In genomic region chr2:208399201-208399600, GRCh38 we compare ENCODE assay signal across 24 cellular contexts. TPM values are rescaled to one million over a fixed set of nuclear protein-coding genes. Genes with fewer than 3 reads are reported as not detected.
DNase-seq lines count a peak whose midpoint lies in the region; ATAC-seq and TF ChIP-seq lines count a peak whose summit lies in the region.
"Had no signal": no experiment of that assay in that cellular context is flagged by ENCODE, and none has a peak within 500 bp of the region (broad histone marks: within the 10 kb centered on the region; RNA-seq: fewer than 3 reads in every experiment).

No MANE protein-coding gene starts in this region.

- CTCF ChIA-PET in PC-3 (lab: Charles Lee): no interaction called here

- no peak overlapping the region for H3K4me3 ChIP-seq in PC-3 (ENCODE audit: low read length)
- no peak overlapping the region for H3K4me3 ChIP-seq in epithelial cell of esophagus (ENCODE audit: low read length)
- H3K4me3 ChIP-seq in trophoblast cell (ENCODE audit: low read depth, low read length): no peak overlapping the region
- H3K4me3 ChIP-seq: A549; BLaER1 treated with 17β-estradiol and CSF1 and Interleukin-3, amounts not matched to agents 10 nM and 100 nM had no signal

- WGBS in trophoblast cell (ENCODE audit: extremely low coverage, insufficient coverage, insufficient read length): no CpG with 5 or more reads among the region's 1 CpG

- intact Hi-C loops in PC-3 (cut with micrococcal nuclease): loop anchor here (5.0 kb wide), 2 partner anchors 1158 to 1178 kb away; no protein-coding TSS in a partner anchor

- H3F3A ChIP-seq in PC-3 (ENCODE audit: low read length, unreplicated experiment): no peaks in the 10 kb centered on the region

- H2BK12ac ChIP-seq in trophoblast cell (ENCODE audit: low read length): no peak overlapping the region

- no peak overlapping the region for H3K14ac ChIP-seq in trophoblast cell (ENCODE audit: low read length)

- H3K18ac ChIP-seq in trophoblast cell (ENCODE audit: low read length): no peak overlapping the region

- H2BK120ac ChIP-seq in trophoblast cell (ENCODE audit: insufficient read depth, low read length, poor library complexity): no peak overlapping the region

- H3K4me3 Mint-ChIP-seq in mesothelial cell of epicardium: no peak overlapping the region
- H3K4me3 Mint-ChIP-seq: B cell; CD4-positive, alpha-beta T cell; CD8-positive, alpha-beta T cell had no signal

- no peaks in the 10 kb centered on the region for H3K9me2 ChIP-seq in PC-3 (replicated peaks; ENCODE audit: low read length)

- DNase-seq in ELF-1 (ENCODE audit: low read depth, low spot score): peak; percentile 22
- DNase-seq in PC-3: peak; percentile 18
- peak; percentile 24 for DNase-seq in epithelial cell of esophagus (ENCODE audit: low read depth)
- peak; percentile 7 to 59 for DNase-seq in trophoblast cell
- no peak for DNase-seq in mesothelial cell of epicardium (ENCODE audit: low spot score in 2 of 2, unreplicated experiment in 2 of 2)
- DNase-seq in DMS53 (lab: John Stamatoyannopoulos, UW): no peak
- DNase-seq in amniotic stem cell (lab: John Stamatoyannopoulos, UW): no peak
- DNase-seq: AML-193; Caco-2; Calu3; CD4-positive, alpha-beta T cell; CD8-positive, alpha-beta T cell; DMS79; DND-41; EL; GF-D8 had no signal

- H3K27ac ChIP-seq in PC-3 (ENCODE audit: low read length) (no peak overlapping the region), trophoblast cell (ENCODE audit: low read depth, low read length) (no peak overlapping the region)
- H3K27ac ChIP-seq: 22Rv1; A549; BLaER1 treated with 17β-estradiol and CSF1 and Interleukin-3, amounts not matched to agents 10 nM and 100 nM; C4-2B had no signal

- no peaks in the 10 kb centered on the region for H3K79me2 ChIP-seq in PC-3 (ENCODE audit: low read length)
- no peaks in the 10 kb centered on the region for H3K79me2 ChIP-seq in trophoblast cell (ENCODE audit: control insufficient read depth, insufficient read depth, low read length, poor library complexity)

- H3K23ac ChIP-seq in trophoblast cell (ENCODE audit: low read length): no peak overlapping the region

- peaks cover 37% of the 10 kb centered on the region; the same call in 1 of the 2 replicates for H3K27me3 ChIP-seq in PC-3 (ENCODE audit: low read length)
- H3K27me3 ChIP-seq in trophoblast cell (ENCODE audit: insufficient read depth, low read length): no peaks in the 10 kb centered on the region
- H3K27me3 ChIP-seq: BLaER1 treated with 17β-estradiol and CSF1 and Interleukin-3, amounts not matched to agents 10 nM and 100 nM had no signal

- no peaks in the 10 kb centered on the region for H3K9me3 ChIP-seq in PC-3 (ENCODE audit: low read length)
- H3K9me3 ChIP-seq in trophoblast cell (ENCODE audit: insufficient read depth, low read depth, low read length): peaks cover 1% of the 10 kb centered on the region

- peaks cover 12% of the 10 kb centered on the region for H3K9me3 Mint-ChIP-seq in mesothelial cell of epicardium

- H3K4ac ChIP-seq in trophoblast cell (ENCODE audit: low read depth, low read length): no peak overlapping the region

- H4K20me1 ChIP-seq in PC-3 (ENCODE audit: low read length): no peaks in the 10 kb centered on the region
- H4K20me1 ChIP-seq: BLaER1 treated with 17β-estradiol and CSF1 and Interleukin-3, amounts not matched to agents 10 nM and 100 nM had no signal

- BruUV-seq in PC-3 (replicated peaks; lab: Mats Ljungman, UMichigan): no TSS peak

- TF ChIP-seq CTCF in PC-3 (conservative IDR thresholded peaks at IDR 0.05; ENCODE audit: low read depth, low read length) (no peak), epithelial cell of esophagus (IDR thresholded peaks at IDR 0.05; ENCODE audit: insufficient read depth, low read depth, low read length, missing control alignments) (no peak), mesothelial cell of epicardium (IDR thresholded peaks at IDR 0.05; ENCODE audit: unreplicated experiment) (no peak)

- no peaks in the 10 kb centered on the region for H3K79me1 ChIP-seq in trophoblast cell (ENCODE audit: low read length)

- H3K9ac ChIP-seq in PC-3 (ENCODE audit: low read length) (no peak overlapping the region), trophoblast cell (ENCODE audit: low read length) (no peak overlapping the region)
- H3K9ac ChIP-seq: BLaER1 treated with 17β-estradiol and CSF1 and Interleukin-3, amounts not matched to agents 10 nM and 100 nM had no signal

- peaks cover 24% of the 10 kb centered on the region for H3K27me3 Mint-ChIP-seq in mesothelial cell of epicardium (ENCODE audit: low read depth)

- H4K8ac ChIP-seq in trophoblast cell (ENCODE audit: low read depth, low read length): no peak overlapping the region

- no peak overlapping the region for H4K91ac ChIP-seq in trophoblast cell (ENCODE audit: low read depth, low read length)

- ATAC-seq in PC-3: no peak
- ATAC-seq: A549; CD8-positive, alpha-beta T cell had no signal

- no peak overlapping the region for H2BK5ac ChIP-seq in trophoblast cell (ENCODE audit: low read depth, low read length, poor library complexity)

- H3K4me2 ChIP-seq in PC-3 (ENCODE audit: low read length) (no peak overlapping the region), trophoblast cell (ENCODE audit: low read length) (no peak overlapping the region)
- H3K4me2 ChIP-seq: A549; BLaER1 treated with 17β-estradiol and CSF1 and Interleukin-3, amounts not matched to agents 10 nM and 100 nM had no signal

- no peak overlapping the region for H3K27ac Mint-ChIP-seq in mesothelial cell of epicardium
- H3K27ac Mint-ChIP-seq: B cell; CD4-positive, alpha-beta T cell; CD8-positive, alpha-beta T cell had no signal

- no peaks in the 10 kb centered on the region for H3K36me3 ChIP-seq in PC-3 (ENCODE audit: low read depth, low read length)
- H3K36me3 ChIP-seq in trophoblast cell (ENCODE audit: control insufficient read depth in 1 of 2, insufficient read depth in 2 of 2, low read length in 2 of 2): no peaks in the 10 kb centered on the region

- H3K4me1 ChIP-seq in PC-3 (ENCODE audit: insufficient read depth, low read length) (no peaks in the 10 kb centered on the region), trophoblast cell (ENCODE audit: control insufficient read depth in 1 of 2, insufficient read depth in 2 of 2, low read length in 2 of 2) (no peaks in the 10 kb centered on the region)
- H3K4me1 ChIP-seq: A549; BLaER1 treated with 17β-estradiol and CSF1 and Interleukin-3, amounts not matched to agents 10 nM and 100 nM; Caco-2 had no signal

- no peak overlapping the region for H2AFZ ChIP-seq in PC-3 (ENCODE audit: low read length)
- H2AFZ ChIP-seq in trophoblast cell (ENCODE audit: insufficient read depth, low read length, poor library complexity): no peak overlapping the region

- POLR2A ChIA-PET in PC-3 (lab: Charles Lee; ENCODE audit: unreplicated experiment): no interaction called here

- H2AK5ac ChIP-seq in trophoblast cell (ENCODE audit: low read length): no peak overlapping the region

- H4K12ac ChIP-seq in trophoblast cell (ENCODE audit: low read depth, low read length): no peak overlapping the region

- no peaks in the 10 kb centered on the region for H3K4me1 Mint-ChIP-seq in mesothelial cell of epicardium
- H3K4me1 Mint-ChIP-seq: B cell had no signal

- peaks cover 6% of the 10 kb centered on the region for H3K36me3 Mint-ChIP-seq in mesothelial cell of epicardium
- H3K36me3 Mint-ChIP-seq: CD8-positive, alpha-beta T cell had no signal

RNA-seq across cellular contexts. Expression of gene PTH2R, which starts 7.4 kb away (rescaled TPM):
- not detected in 2 replicates for total RNA-seq in PC-3 (2014; rRNA removed)
- 0.01 TPM in 2 replicates for polyA plus RNA-seq in trophoblast cell (2013)
- total RNA-seq in mesothelial cell of epicardium: not detected in 3 replicates
- total RNA-seq: A172; Calu3; CD4-positive, alpha-beta T cell; CD8-positive, alpha-beta T cell; Daoy had no signal
- polyA plus RNA-seq: A549, BJ had no signal

Comparison
In these comparisons a context has a peak if more than half of its experiments do, and no peak if none do; other contexts are left out.
1. DNase-seq: peak in ELF-1 (single experiment), PC-3 (single experiment), epithelial cell of esophagus (single experiment) and trophoblast cell (2 of 2); none in mesothelial cell of epicardium (0 of 2), DMS53 (single experiment) and amniotic stem cell (single experiment).